ENCODE assay signal across 16 cellular contexts in genomic region chr18:64202836-64203235, GRCh38. TPM values are rescaled to one million over a fixed set of nuclear protein-coding genes. Genes with fewer than 3 reads are reported as not detected.
DNase-seq lines count a peak whose midpoint lies in the region; ATAC-seq and TF ChIP-seq lines count a peak whose summit lies in the region.
"Had no signal": no experiment of that assay in that cellular context is flagged by ENCODE, and none has a peak within 500 bp of the region (broad histone marks: within the 10 kb centered on the region; RNA-seq: fewer than 3 reads in every experiment).

No MANE protein-coding gene starts in this region.

- H3K9ac ChIP-seq in SK-N-MC (ENCODE audit: insufficient read length): no peak overlapping the region

- no peaks in the 10 kb centered on the region for H3K36me3 ChIP-seq in SK-N-MC (ENCODE audit: insufficient read depth, low read length)

- peak overlapping the region; percentile 11 for H3K4me3 ChIP-seq in SK-N-MC

- ATAC-seq in GM19463 (IDR thresholded peaks at IDR 0.05; ENCODE audit: unreplicated experiment) (peak; percentile 25), natural killer cell (no peak), GM19452 (IDR thresholded peaks at IDR 0.05; ENCODE audit: unreplicated experiment) (no peak)

- H3K27ac Mint-ChIP-seq in nephron: peak overlapping the region; percentile 81 to 87 (median 84)
- H3K27ac Mint-ChIP-seq in natural killer cell: no peak overlapping the region
- H3K27ac Mint-ChIP-seq: activated CD4-positive, alpha-beta memory T cell treated with anti-CD3 and anti-CD28 coated beads, Interleukin-2, amount 10 ng/mL, durations not matched to agents 7 days and 5 days had no signal

- H3K9me3 ChIP-seq in SK-N-MC (ENCODE audit: low read depth, low read length): no peaks in the 10 kb centered on the region

- H3K36me3 Mint-ChIP-seq in nephron (ENCODE audit: low read depth): no peaks in the 10 kb centered on the region
- H3K36me3 Mint-ChIP-seq in natural killer cell: no peaks in the 10 kb centered on the region

- DNase-seq in GM10266 (ENCODE audit: extremely low spot score) (peak; percentile 12), SK-N-MC (ENCODE audit: low read depth, low spot score) (no peak), RPMI8226 (no peak), natural killer cell (no peak)
- no peak for DNase-seq in activated CD4-positive, alpha-beta T cell treated with anti-CD3 and anti-CD28 coated beads for 48 hours
- DNase-seq: activated CD4-positive, alpha-beta memory T cell treated with anti-CD3 and anti-CD28 coated beads, Interleukin-2, amount 10 ng/mL, durations not matched to agents 7 days and 5 days; amygdala; cortex of kidney; NCI-H187 treated with DMSO at 0.1 percent for 48 hours; NCI-H510A had no signal

- no peaks in the 10 kb centered on the region for H3K9me3 Mint-ChIP-seq in nephron
- H3K9me3 Mint-ChIP-seq in natural killer cell: peaks cover 0 to 2% of the 10 kb centered on the region in 2 donors
- H3K9me3 Mint-ChIP-seq: activated CD4-positive, alpha-beta memory T cell treated with anti-CD3 and anti-CD28 coated beads, Interleukin-2, amount 10 ng/mL, durations not matched to agents 7 days and 5 days had no signal

- H3K4me3 Mint-ChIP-seq in nephron: no peak overlapping the region
- H3K4me3 Mint-ChIP-seq in natural killer cell: no peak overlapping the region
- H3K4me3 Mint-ChIP-seq: activated CD4-positive, alpha-beta memory T cell treated with anti-CD3 and anti-CD28 coated beads, Interleukin-2, amount 10 ng/mL, durations not matched to agents 7 days and 5 days had no signal

- H3K4me1 Mint-ChIP-seq in nephron (peaks cover 31% of the 10 kb centered on the region), natural killer cell (peaks cover 7 to 8% of the 10 kb centered on the region in 2 donors)

- no peak overlapping the region for H3K27ac ChIP-seq in SK-N-MC
- H3K27ac ChIP-seq: HL-60 had no signal

- intact Hi-C loops in natural killer cell (cut with micrococcal nuclease): no loop called here

- no peaks in the 10 kb centered on the region for H3K27me3 Mint-ChIP-seq in nephron (ENCODE audit: low read depth)
- no peaks in the 10 kb centered on the region for H3K27me3 Mint-ChIP-seq in natural killer cell (ENCODE audit: low read depth in 2 of 2)
- H3K27me3 Mint-ChIP-seq: activated CD4-positive, alpha-beta memory T cell treated with anti-CD3 and anti-CD28 coated beads, Interleukin-2, amount 10 ng/mL, durations not matched to agents 7 days and 5 days had no signal

- TF ChIP-seq CTCF in GM10266 (IDR thresholded peaks at IDR 0.05; ENCODE audit: control insufficient read depth, insufficient read depth, low read depth, missing control alignments): no peak
- TF ChIP-seq CTCF in nephron (IDR thresholded peaks at IDR 0.05; ENCODE audit: unreplicated experiment in 3 of 3): no peak
- TF ChIP-seq CTCF in natural killer cell (IDR thresholded peaks at IDR 0.05): no peak

RNA-seq across cellular contexts. Expression of gene LINC00305, which starts 53.9 kb away (rescaled TPM):
- not detected for total RNA-seq in natural killer cell
- total RNA-seq: activated CD4-positive, alpha-beta memory T cell treated with anti-CD3 and anti-CD28 coated beads, Interleukin-2, amount 10 ng/mL, durations not matched to agents 7 days and 5 days; LHCN-M2; temporal lobe had no signal

Comparison
In these comparisons a context has a peak if more than half of its experiments do, and no peak if none do; other contexts are left out.
1. H3K27ac Mint-ChIP-seq: peak in nephron (3 of 3); none in natural killer cell (0 of 2).